1 cellular context compared by ENCODE assay signal in genomic region chr12:41511247-41511646, GRCh38.
TF ChIP-seq lines count a peak whose summit lies in the region.

No MANE protein-coding gene starts in this region.

TF ChIP-seq in IMR-90, 13 proteins besides CTCF, POLR2A, EP300 and RAD21 (continued from another document):
- TF ChIP-seq USF2 (IDR thresholded peaks at IDR 0.05; ENCODE audit: low read depth, low read length) (no peak), BHLHE40 (IDR thresholded peaks at IDR 0.05; ENCODE audit: low read depth, low read length) (no peak), MAZ (IDR thresholded peaks at IDR 0.05; ENCODE audit: borderline replicate concordance, low read depth, low read length) (no peak), FOS (IDR thresholded peaks at IDR 0.05; ENCODE audit: low read depth, low read length) (no peak)
